8 cellular contexts compared by ENCODE assay signal in genomic region chr11:67420646-67421420, GRCh38. TPM values are rescaled to one million over a fixed set of nuclear protein-coding genes. Genes with fewer than 3 reads are reported as not detected.
DNase-seq lines count a peak whose midpoint lies in the region; ATAC-seq and TF ChIP-seq lines count a peak whose summit lies in the region.

No MANE protein-coding gene starts in this region.

- 0 out of 2 replicates have a peak, but pooled peaks cover 3% of the 10 kb centered on the region for H3K27me3 ChIP-seq in BLaER1

- H3K4me1 ChIP-seq in BLaER1: peaks cover 76% of the 10 kb centered on the region

- peak overlapping the region; percentile 100 for H3K4me2 ChIP-seq in BLaER1

- no peak for TF ChIP-seq CTCF in lower leg skin (IDR thresholded peaks at IDR 0.05)

- ATAC-seq in GM19372 (IDR thresholded peaks at IDR 0.05; ENCODE audit: low read depth, unreplicated experiment) (peak; percentile 85), HG03565 (IDR thresholded peaks at IDR 0.05; ENCODE audit: unreplicated experiment) (peak; percentile 73)

- no peak for TF ChIP-seq POLR2A in lower leg skin (IDR thresholded peaks at IDR 0.05)

- H3K4me3 ChIP-seq in BLaER1 (peak overlapping the region; percentile 73), lower leg skin (ENCODE audit: low read depth, poor library complexity, severe bottlenecking) (peak overlapping the region; percentile 50)

- WGBS in lower leg skin, 2 donors: 1 to 4% methylated on average over 23 to 57 of the region's 96 CpGs

- H3K9me3 ChIP-seq in BLaER1: no peaks in the 10 kb centered on the region

- intact Hi-C loops in lower leg skin (cut with DNase I; ENCODE audit: low total_unique reads): no loop called here

- no peaks in the 10 kb centered on the region for H3K36me3 ChIP-seq in BLaER1

- DNase-seq in NCI-H748 treated with DMSO at 0.1 percent for 48 hours (lab: John Stamatoyannopoulos, UW) (peak; percentile 88), dermis blood vessel endothelial cell (peak; percentile 93), lower leg skin (ENCODE audit: low spot score in 2 of 2) (peak; percentile 95 to 99)
- peak; percentile 97 for DNase-seq in activated CD4-positive, alpha-beta T cell treated with anti-CD3 and anti-CD28 coated beads, Interleukin-2, amount 50 U/mL, for 4 hours
- peak; percentile 97 to 100 for DNase-seq in stimulated activated CD4-positive, alpha-beta T cell treated with anti-CD3 and anti-CD28 coated beads, Interleukin-4, amount 100 ng/mL, for 4 hours

- H3K27ac ChIP-seq in BLaER1: peak overlapping the region; percentile 96

- 0 out of 2 replicates have a peak, but pooled peaks cover 7% of the 10 kb centered on the region for H4K20me1 ChIP-seq in BLaER1

- H3K9ac ChIP-seq in BLaER1: peak overlapping the region; percentile 90

RNA-seq across cellular contexts. Expression of gene CARNS1, which starts 5.4 kb away (rescaled TPM):
- total RNA-seq in dermis blood vessel endothelial cell (0.17 and 0.23 TPM in 2 replicates), lower leg skin (1 to 10 TPM in 2 of 4 donors, under 1 TPM in 2; 0.30 to 1.5 (median 1.0) TPM)

RNA-seq across cellular contexts. Expression of gene RPS6KB2, which starts 7.5 kb away (rescaled TPM):
- 34.9 and 44.9 TPM in 2 replicates for total RNA-seq in dermis blood vessel endothelial cell
- total RNA-seq in lower leg skin: 100 to 1,000 TPM; 154 to 264 (median 203) TPM

RNA-seq across cellular contexts. Expression of gene PTPRCAP, which starts 16.6 kb away (rescaled TPM):
- total RNA-seq in dermis blood vessel endothelial cell: 1.0 and 2.2 TPM in 2 replicates
- 1 to 10 TPM; 1.6 to 2.9 (median 2.1) TPM for total RNA-seq in lower leg skin

RNA-seq across cellular contexts. Expression of gene TBC1D10C, which starts 16.9 kb away (rescaled TPM):
- total RNA-seq in dermis blood vessel endothelial cell (0.34 and 0.42 TPM in 2 replicates), lower leg skin (1 to 10 TPM in 2 of 4 donors, under 1 TPM in 2; 0.71 to 1.3 (median 0.97) TPM)

RNA-seq across cellular contexts. Expression of gene PPP1CA, which starts 19.2 kb away (rescaled TPM):
- total RNA-seq in dermis blood vessel endothelial cell (297 and 318 TPM in 2 replicates), lower leg skin (100 to 1,000 TPM; 101 to 160 (median 143) TPM)

Comparison
In these comparisons a context has a peak if more than half of its experiments do, and no peak if none do; other contexts are left out.
1. Peak in every context shown above with its lines: DNase-seq, ATAC-seq, H3K4me3 ChIP-seq and H3K27ac ChIP-seq.